ENCODE assay signal across 1 cellular context in genomic region chr9:1009101-1009707, GRCh38.
TF ChIP-seq lines count a peak whose summit lies in the region.

No MANE protein-coding gene starts in this region.

TF ChIP-seq in HepG2, 621 proteins besides CTCF, POLR2A, EP300 and RAD21 (continued from another document):
- TF ChIP-seq ZNF687 (CRISPR knock-in tag; IDR thresholded peaks at IDR 0.05) (0 out of 2 replicates have a peak, but pooled peaks have one; percentile 21), THAP11 (CRISPR knock-in tag; IDR thresholded peaks at IDR 0.05) (0 out of 2 replicates have a peak, but pooled peaks have one; percentile 12), GABPB1 (CRISPR knock-in tag; IDR thresholded peaks at IDR 0.05) (0 out of 2 replicates have a peak, but pooled peaks have one; percentile 28), NFKB2 (CRISPR knock-in tag; IDR thresholded peaks at IDR 0.05; ENCODE audit: borderline replicate concordance) (peak; percentile 58; the same call in 1 of the 2 replicates), STAG1 (CRISPR knock-in tag; IDR thresholded peaks at IDR 0.05) (peak; percentile 96), ZNF331 (CRISPR knock-in tag; IDR thresholded peaks at IDR 0.05) (0 out of 2 replicates have a peak, but pooled peaks have one; percentile 13), HMGXB3 (CRISPR knock-in tag; IDR thresholded peaks at IDR 0.05; ENCODE audit: borderline replicate concordance) (0 out of 2 replicates have a peak, but pooled peaks have one; percentile 28), TEAD2 (CRISPR knock-in tag; IDR thresholded peaks at IDR 0.05) (0 out of 2 replicates have a peak, but pooled peaks have one; percentile 25), HOXA3 (CRISPR knock-in tag; IDR thresholded peaks at IDR 0.05) (peak; percentile 20; the same call in 1 of the 2 replicates), RARG (CRISPR knock-in tag; IDR thresholded peaks at IDR 0.05; ENCODE audit: low read depth) (no peak), MED1 (CRISPR knock-in tag; IDR thresholded peaks at IDR 0.05) (peak; percentile 33; the same call in 1 of the 2 replicates), GABPA (IDR thresholded peaks at IDR 0.05; ENCODE audit: low read depth, low read length) (no peak), GABPA (CRISPR knock-in tag; IDR thresholded peaks at IDR 0.05; ENCODE audit: low read depth) (no peak), KDM2A (CRISPR knock-in tag; IDR thresholded peaks at IDR 0.05; ENCODE audit: borderline replicate concordance, low read depth) (peak; percentile 50; the same call in 1 of the 2 replicates), ZNF546 (CRISPR knock-in tag; conservative IDR thresholded peaks at IDR 0.05) (no peak), ZNF276 (CRISPR knock-in tag; IDR thresholded peaks at IDR 0.05; ENCODE audit: low read depth) (no peak), CBX5 (CRISPR knock-in tag; IDR thresholded peaks at IDR 0.05; ENCODE audit: borderline replicate concordance) (peak; percentile 84; the same call in 1 of the 2 replicates), ELK4 (CRISPR knock-in tag; IDR thresholded peaks at IDR 0.05; ENCODE audit: borderline replicate concordance) (no peak), RFXAP (CRISPR knock-in tag; IDR thresholded peaks at IDR 0.05; ENCODE audit: borderline replicate concordance) (0 out of 2 replicates have a peak, but pooled peaks have one; percentile 25), ZFY (CRISPR knock-in tag; IDR thresholded peaks at IDR 0.05) (no peak), ZNF24 (IDR thresholded peaks at IDR 0.05) (no peak), BHLHE40 (IDR thresholded peaks at IDR 0.05; ENCODE audit: low read length) (peak; percentile 42; the same call in 1 of the 2 replicates)
